In the genomic region with DNA sequence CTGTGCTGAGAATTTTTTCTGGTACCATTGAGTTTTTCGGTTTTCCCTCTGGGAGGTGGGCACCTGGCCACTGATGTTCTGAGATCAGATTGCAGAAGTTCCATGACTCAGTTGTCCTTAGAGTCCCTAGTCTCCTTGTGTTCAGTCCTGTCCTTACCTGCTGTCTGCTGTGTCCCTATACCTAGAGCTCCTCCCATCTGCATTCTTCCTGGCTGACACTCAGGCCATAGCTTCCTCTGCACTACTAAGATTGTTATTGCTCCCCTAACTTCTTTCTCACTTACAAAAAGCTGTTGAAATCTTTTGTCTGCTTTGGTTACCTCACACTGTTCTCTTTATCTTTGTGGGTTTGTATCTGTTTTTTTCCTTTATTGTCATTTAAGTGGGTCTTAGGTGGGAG, we compare ENCODE assay signal across 9 cellular contexts. TPM values are rescaled to one million over a fixed set of nuclear protein-coding genes. Genes with fewer than 3 reads are reported as not detected.
A peak's percentile ranks its signal among the peaks of the same experiment; 100 is the strongest.
DNase-seq lines count a peak whose midpoint lies in the region; ATAC-seq, FAIRE-seq and TF ChIP-seq lines count a peak whose summit lies in the region.
"Had no signal": no experiment of that assay in that cellular context is flagged by ENCODE, and none has a peak within 500 bp of the region (broad histone marks: within the 10 kb centered on the region; RNA-seq: fewer than 3 reads in every experiment).

No MANE protein-coding gene starts in this region.

- no peak overlapping the region for H3K4me3 ChIP-seq in PC-3 (ENCODE audit: low read length)
- no peak overlapping the region for H3K4me3 ChIP-seq in epithelial cell of esophagus (ENCODE audit: low read length)
- H3K4me3 ChIP-seq in pancreas: no peak overlapping the region
- H3K4me3 ChIP-seq in H7 (ENCODE audit: insufficient read depth, low read depth, low read length): no peak overlapping the region

- intact Hi-C loops in PC-3 (cut with micrococcal nuclease) (no loop called here), pancreas (cut with DNase I) (no loop called here)

- ATAC-seq in PC-3 (peak; percentile 66; the same call in 1 of the 2 replicates), pancreas (peak in 3 of 4 donors; percentile 31 to 75 (median 53))

- BruUV-seq in PC-3 (replicated peaks; lab: Mats Ljungman, UMichigan): no TSS peak

- H2AFZ ChIP-seq in PC-3 (ENCODE audit: low read length): no peak overlapping the region

- 64 to 70% methylated on average over 1 of the region's 1 CpG for WGBS in pancreas, 2 donors

- H3K4me1 ChIP-seq in PC-3 (ENCODE audit: insufficient read depth, low read length) (peaks cover 44% of the 10 kb centered on the region), pancreas (peaks cover 47 to 82% (median 82%) of the 10 kb centered on the region in 3 donors)

- peaks cover 100% of the 10 kb centered on the region for H3K79me2 ChIP-seq in PC-3 (ENCODE audit: low read length)

- H3K9me3 ChIP-seq in PC-3 (ENCODE audit: low read length) (no peaks in the 10 kb centered on the region), pancreas (no peaks in the 10 kb centered on the region)

- H3F3A ChIP-seq in PC-3 (ENCODE audit: low read length, unreplicated experiment): no peaks in the 10 kb centered on the region

- no peak overlapping the region for H3K9ac ChIP-seq in PC-3 (ENCODE audit: low read length)

- DNase-seq in GM19239 (ENCODE audit: insufficient read length, low spot score): no peak
- DNase-seq in PC-3: peak; percentile 30
- DNase-seq in epithelial cell of esophagus (ENCODE audit: low read depth): peak; percentile 74
- no peak for DNase-seq in pancreas
- no peak for DNase-seq in H7
- DNase-seq in germinal center (ENCODE audit: low spot score): no peak
- no peak for DNase-seq in NCI-H748 (lab: John Stamatoyannopoulos, UW; ENCODE audit: unreplicated experiment)
- DNase-seq: posterior cingulate gyrus had no signal

- H4K20me1 ChIP-seq in PC-3 (ENCODE audit: low read length): peaks cover 86% of the 10 kb centered on the region

- H3K36me3 ChIP-seq in PC-3 (ENCODE audit: low read depth, low read length) (no peaks in the 10 kb centered on the region), pancreas (no peaks in the 10 kb centered on the region), H7 (replicated peaks; ENCODE audit: control insufficient read depth, insufficient read depth, low read length) (no peaks in the 10 kb centered on the region)

- H3K27me3 ChIP-seq in PC-3 (ENCODE audit: low read length) (no peaks in the 10 kb centered on the region), pancreas (no peaks in the 10 kb centered on the region), H7 (ENCODE audit: control insufficient read depth, insufficient read depth, low read length) (no peaks in the 10 kb centered on the region)

- peak overlapping the region; percentile 53 for H3K4me2 ChIP-seq in PC-3 (ENCODE audit: low read length)

- H3K27ac ChIP-seq in PC-3 (ENCODE audit: low read length) (no peak overlapping the region), pancreas (peak overlapping the region in 1 of 4 donors; percentile 16)

- POLR2A ChIA-PET in PC-3 (lab: Charles Lee; ENCODE audit: unreplicated experiment): no interaction called here

- TF ChIP-seq CTCF in PC-3 (conservative IDR thresholded peaks at IDR 0.05; ENCODE audit: low read depth, low read length): no peak
- TF ChIP-seq CTCF in epithelial cell of esophagus (IDR thresholded peaks at IDR 0.05; ENCODE audit: insufficient read depth, low read depth, low read length, missing control alignments): no peak
- TF ChIP-seq CTCF in pancreas (IDR thresholded peaks at IDR 0.05): no peak

- H3K9me2 ChIP-seq in PC-3 (replicated peaks; ENCODE audit: low read length): no peaks in the 10 kb centered on the region

- CTCF ChIA-PET in PC-3 (lab: Charles Lee): interaction anchor here (0.5 kb wide), 1 partner anchor 273 kb away, joined by 3 read pairs; no protein-coding TSS in a partner anchor

- peak; percentile 45 for FAIRE-seq in GM19239 (lab: Jason Lieb, UNC)
- no peak for FAIRE-seq in pancreas (lab: Jason Lieb, UNC)
- FAIRE-seq: islet of Langerhans had no signal

RNA-seq across cellular contexts. Expression of a gene that starts 13.2 kb away (rescaled TPM):
- total RNA-seq in PC-3 (2014; rRNA removed): 26.9 and 27.3 TPM in 2 replicates
- total RNA-seq in pancreas: 10 to 100 TPM; 39.3 to 50.8 (median 43.1) TPM
- 10 to 100 TPM; 28.5 to 35.8 TPM for polyA plus RNA-seq in pancreas
- total RNA-seq in H7 (2014; rRNA removed; shearing (Covaris generic)): 30.0 and 50.8 TPM in 2 replicates

Comparison
In these comparisons a context has a peak if more than half of its experiments do, and no peak if none do; other contexts are left out.
1. DNase-seq: peak in PC-3 (single experiment) and epithelial cell of esophagus (single experiment); none in GM19239 (single experiment), pancreas (0 of 6), H7 (single experiment), germinal center (single experiment) and NCI-H748 (single experiment).